Comparison of ENCODE assay signal across 8 cellular contexts in the genomic region with DNA sequence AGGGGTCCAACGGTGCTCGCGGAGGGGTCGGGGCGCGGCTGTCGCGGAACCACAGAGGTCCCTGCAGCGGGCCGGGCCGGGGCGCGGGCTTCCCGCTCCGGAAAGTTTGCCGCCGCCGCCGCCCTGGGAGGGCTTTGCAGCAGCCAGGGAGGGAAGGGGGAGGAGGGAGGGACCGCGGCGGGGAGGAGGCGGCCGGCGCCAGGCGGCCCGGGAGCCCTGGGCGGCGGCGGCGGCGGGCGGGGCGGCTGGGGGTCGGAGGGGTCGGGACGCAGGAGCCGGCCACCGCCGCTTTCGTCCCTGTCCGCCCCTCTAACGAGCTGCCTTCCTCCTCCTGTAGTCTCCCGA. TPM values are rescaled to one million over a fixed set of nuclear protein-coding genes. Genes with fewer than 3 reads are reported as not detected.
DNase-seq lines count a peak whose midpoint lies in the region; ATAC-seq and TF ChIP-seq lines count a peak whose summit lies in the region.

No MANE protein-coding gene starts in this region.

- peak; percentile 24 to 37 for ATAC-seq in naive B cell (ENCODE audit: low read depth in 2 of 2)
- ATAC-seq in GM19452 (IDR thresholded peaks at IDR 0.05; ENCODE audit: unreplicated experiment), result no peak
- ATAC-seq in GM21825 (IDR thresholded peaks at IDR 0.05; ENCODE audit: unreplicated experiment), result no peak
- ATAC-seq in GM21528 (IDR thresholded peaks at IDR 0.05; ENCODE audit: low FRiP score, unreplicated experiment), result no peak

- H3K9me3 ChIP-seq in SK-N-MC (ENCODE audit: low read depth, low read length) (no peaks in the 10 kb centered on the region), colonic mucosa (no peaks in the 10 kb centered on the region)

- peaks cover 19% of the 10 kb centered on the region for H3K27me3 Mint-ChIP-seq in activated T-cell treated with anti-CD3 and anti-CD28 coated beads, Interleukin-2, amount 50 U/mL, for 24 hours
- peaks cover 5 to 36% (median 14%) of the 10 kb centered on the region in 3 donors for H3K27me3 Mint-ChIP-seq in naive B cell

- H3K4me1 ChIP-seq in colonic mucosa, result peaks cover 6% of the 10 kb centered on the region

- H3K4me1 Mint-ChIP-seq in activated T-cell treated with anti-CD3 and anti-CD28 coated beads, Interleukin-2, amount 50 U/mL, for 24 hours (ENCODE audit: low read depth), result no peaks in the 10 kb centered on the region
- peaks cover 0 to 3% (median 0%) of the 10 kb centered on the region in 3 donors for H3K4me1 Mint-ChIP-seq in naive B cell

- peak; percentile 19 for DNase-seq in activated T-cell treated with anti-CD3 and anti-CD28 coated beads for 1 hour (ENCODE audit: low read depth)
- DNase-seq in activated T-cell treated with anti-CD3 and anti-CD28 coated beads, Interleukin-2, amount 50 U/mL, for 24 hours, result no peak
- no peak for DNase-seq in SK-N-MC (ENCODE audit: low read depth, low spot score)
- peak; percentile 77 for DNase-seq in colonic mucosa
- DNase-seq in naive B cell, result peak; percentile 21

- H3K27ac ChIP-seq in SK-N-MC (no peak overlapping the region), colonic mucosa (no peak overlapping the region)

- H3K4me3 Mint-ChIP-seq in activated T-cell treated with anti-CD3 and anti-CD28 coated beads, Interleukin-2, amount 50 U/mL, for 24 hours, result no peak overlapping the region
- peak overlapping the region in 1 of 8 donors; percentile 48 for H3K4me3 Mint-ChIP-seq in naive B cell

- H3K9ac ChIP-seq in SK-N-MC (ENCODE audit: insufficient read length) (peak overlapping the region; percentile 59), colonic mucosa (ENCODE audit: low read depth in 2 of 2, low read length in 2 of 2) (peak overlapping the region in 1 of 2 donors; percentile 78)

- H3K27me3 ChIP-seq in colonic mucosa, result peaks cover 29% of the 10 kb centered on the region

- no peaks in the 10 kb centered on the region for H3K9me3 Mint-ChIP-seq in activated T-cell treated with anti-CD3 and anti-CD28 coated beads, Interleukin-2, amount 50 U/mL, for 24 hours
- H3K9me3 Mint-ChIP-seq in naive B cell, result no peaks in the 10 kb centered on the region

- H3K36me3 Mint-ChIP-seq in activated T-cell treated with anti-CD3 and anti-CD28 coated beads, Interleukin-2, amount 50 U/mL, for 24 hours (ENCODE audit: low read depth), result no peaks in the 10 kb centered on the region
- no peaks in the 10 kb centered on the region for H3K36me3 Mint-ChIP-seq in naive B cell

- no peak overlapping the region for H3K27ac Mint-ChIP-seq in activated T-cell treated with anti-CD3 and anti-CD28 coated beads, Interleukin-2, amount 50 U/mL, for 24 hours
- no peak overlapping the region for H3K27ac Mint-ChIP-seq in naive B cell

- H3K36me3 ChIP-seq in SK-N-MC (ENCODE audit: insufficient read depth, low read length), result no peaks in the 10 kb centered on the region
- no peaks in the 10 kb centered on the region for H3K36me3 ChIP-seq in colonic mucosa

- H3K4me3 ChIP-seq in SK-N-MC, result peak overlapping the region; percentile 94
- peak overlapping the region; percentile 64 for H3K4me3 ChIP-seq in colonic mucosa

- TF ChIP-seq CTCF in colonic mucosa (IDR thresholded peaks at IDR 0.05), result no peak

- intact Hi-C loops in colonic mucosa (cut with DNase I), result no loop called here

RNA-seq across cellular contexts. Expression of a gene that starts 0.4 kb away (rescaled TPM):
- total RNA-seq in colonic mucosa, result 10 to 100 TPM; 32.3 to 52.9 TPM
- polyA plus RNA-seq in naive B cell (ENCODE audit: low read depth in 6 of 6), result under 1 TPM in 1 of 6 donors, not detected in 5; 0.07 TPM

Comparison
In these comparisons a context has a peak if more than half of its experiments do, and no peak if none do; other contexts are left out.
1. DNase-seq: peak in activated T-cell treated with anti-CD3 and anti-CD28 coated beads for 1 hour (single experiment), colonic mucosa (single experiment) and naive B cell (single experiment); none in activated T-cell treated with anti-CD3 and anti-CD28 coated beads, Interleukin-2, amount 50 U/mL, for 24 hours (single experiment) and SK-N-MC (single experiment).
2. ATAC-seq: peak in naive B cell (2 of 2); none in GM19452 (single experiment), GM21825 (single experiment) and GM21528 (single experiment).